33 cellular contexts compared by ENCODE assay signal in genomic region chr14:66657780-66658179, GRCh38.
DNase-seq lines count a peak whose midpoint lies in the region; ATAC-seq, FAIRE-seq and TF ChIP-seq lines count a peak whose summit lies in the region.
"Had no signal": no experiment of that assay in that cellular context is flagged by ENCODE, and none has a peak within 500 bp of the region (broad histone marks: within the 10 kb centered on the region; RNA-seq: fewer than 3 reads in every experiment).

No MANE protein-coding gene starts in this region.

- no peak overlapping the region for H3K4me3 ChIP-seq in GM12878
- peak overlapping the region; percentile 56 for H3K4me3 ChIP-seq in endodermal cell (ENCODE audit: low read length)
- H3K4me3 ChIP-seq: A549; BLaER1; BLaER1 treated with 17β-estradiol and CSF1 and Interleukin-3, amounts not matched to agents 10 nM and 100 nM had no signal

- no peaks in the 10 kb centered on the region; a peak in 2 of 4 replicates for H3K36me3 ChIP-seq in GM12878 (ENCODE audit: control insufficient read depth in 2 of 2, insufficient read depth in 2 of 2, low read length in 1 of 2)
- no peaks in the 10 kb centered on the region for H3K36me3 ChIP-seq in endodermal cell (ENCODE audit: control insufficient read depth, insufficient read depth, low read length)
- H3K36me3 ChIP-seq: BE2C had no signal

- peaks cover 6% of the 10 kb centered on the region for H3K36me3 Mint-ChIP-seq in endodermal cell (ENCODE audit: low read depth)
- H3K36me3 Mint-ChIP-seq: CD14-positive monocyte had no signal

- no TSS peak for BruUV-seq in GM12878 (replicated peaks; lab: Mats Ljungman, UMichigan)

- no peak for DNase-seq in GM12878 (ENCODE audit: low read depth, low spot score)
- no peak for DNase-seq in endodermal cell
- no peak for DNase-seq in LoVo (ENCODE audit: low spot score)
- DNase-seq: 8988T; ACHN; AML-193; BE2C; C1 segment of cervical spinal cord; Caco-2; Calu3; CD4-positive, alpha-beta memory T cell; CD4-positive, alpha-beta T cell; CD4-positive, CD25-positive, alpha-beta regulatory T cell; CD8-positive, alpha-beta memory T cell; CD8-positive, alpha-beta T cell; COR-L47; DMS 273 treated with DMSO at 0.1 percent for 48 hours; DMS153; DMS53; DMS79; DMS79 treated with DMSO at 0.1 percent for 48 hours; DND-41; EL had no signal

- H3K79me2 ChIP-seq in GM12878 (ENCODE audit: control insufficient read depth, insufficient read depth, low read length) = peaks cover 6% of the 10 kb centered on the region

- no peaks in the 10 kb centered on the region for H3K27me3 Mint-ChIP-seq in endodermal cell (ENCODE audit: insufficient read depth)
- H3K27me3 Mint-ChIP-seq: B cell; CD4-positive, alpha-beta memory T cell; CD4-positive, alpha-beta T cell; CD4-positive, CD25-positive, alpha-beta regulatory T cell; CD8-positive, alpha-beta memory T cell had no signal

- H3K27ac Mint-ChIP-seq in endodermal cell = no peak overlapping the region
- H3K27ac Mint-ChIP-seq: B cell; CD14-positive monocyte; CD4-positive, alpha-beta memory T cell; CD4-positive, alpha-beta T cell; CD4-positive, CD25-positive, alpha-beta regulatory T cell; CD8-positive, alpha-beta memory T cell; CD8-positive, alpha-beta T cell had no signal

- in situ Hi-C loops in GM12878 (cut with MboI) = no loop called here

- CTCF ChIA-PET in GM12878 (lab: Yijun Ruan, JAX) = interaction anchor here (0.6 to 1.6 kb wide), 4 partner anchors 33 to 372 kb away, joined by 3 to 5 read pairs (median 4); no protein-coding TSS in a partner anchor

- no peaks in the 10 kb centered on the region for H3K27me3 ChIP-seq in GM12878 (replicated peaks in 1 of 2; ENCODE audit: control insufficient read depth in 2 of 2, insufficient read depth in 2 of 2, low read length in 1 of 2)
- H3K27me3 ChIP-seq in endodermal cell (ENCODE audit: control insufficient read depth, insufficient read depth, low read length, poor library complexity, severe bottlenecking) = no peaks in the 10 kb centered on the region
- H3K27me3 ChIP-seq: BE2C; BLaER1; BLaER1 treated with 17β-estradiol and CSF1 and Interleukin-3, amounts not matched to agents 10 nM and 100 nM had no signal

- H3K9me3 Mint-ChIP-seq in endodermal cell = peaks cover 24% of the 10 kb centered on the region

- no peak overlapping the region for H3K4me2 ChIP-seq in GM12878 (ENCODE audit: control insufficient read depth, insufficient read depth)
- H3K4me2 ChIP-seq: A549; BLaER1; BLaER1 treated with 17β-estradiol and CSF1 and Interleukin-3, amounts not matched to agents 10 nM and 100 nM had no signal

- H3K9me3 ChIP-seq in GM12878 (replicated peaks; ENCODE audit: control insufficient read depth, insufficient read depth, low read length) = peaks cover 35% of the 10 kb centered on the region
- peaks cover 39% of the 10 kb centered on the region for H3K9me3 ChIP-seq in endodermal cell (ENCODE audit: control insufficient read depth, low read length)
- H3K9me3 ChIP-seq: BE2C, Caco-2 had no signal

- H4K20me1 ChIP-seq in GM12878 (ENCODE audit: control insufficient read depth, insufficient read depth) = no peaks in the 10 kb centered on the region
- H4K20me1 ChIP-seq: BLaER1 had no signal

- no peak for FAIRE-seq in GM12878 (lab: Jason Lieb, UNC)
- FAIRE-seq: A204.1, A549, D721Med had no signal

- no peak for TF ChIP-seq CTCF in GM12878 (IDR thresholded peaks at IDR 0.05 in 2 of 3, conservative IDR thresholded peaks at IDR 0.05 in 1 of 3; ENCODE audit: control insufficient read depth in 2 of 3, extremely low read depth in 1 of 3, insufficient read depth in 1 of 3, low read depth in 3 of 3, low read length in 3 of 3)
- no peak for TF ChIP-seq CTCF in endodermal cell (conservative IDR thresholded peaks at IDR 0.05)

- no peak overlapping the region for H3K4me3 Mint-ChIP-seq in endodermal cell
- H3K4me3 Mint-ChIP-seq: B cell; CD14-positive monocyte; CD4-positive, alpha-beta memory T cell; CD4-positive, alpha-beta T cell; CD4-positive, CD25-positive, alpha-beta regulatory T cell; CD8-positive, alpha-beta memory T cell; CD8-positive, alpha-beta T cell had no signal

- no peak overlapping the region for H3K9ac ChIP-seq in GM12878 (ENCODE audit: control insufficient read depth, insufficient read depth, low read length)
- H3K9ac ChIP-seq in endodermal cell (ENCODE audit: extremely low read depth, low read length, poor library complexity, severe bottlenecking) = no peak overlapping the region
- H3K9ac ChIP-seq: BLaER1; BLaER1 treated with 17β-estradiol and CSF1 and Interleukin-3, amounts not matched to agents 10 nM and 100 nM had no signal

- RAD21 ChIA-PET in GM12878 (lab: Charles Lee; ENCODE audit: unreplicated experiment) = interaction anchor here (1.2 kb wide), 1 partner anchor 33 kb away, joined by 6 read pairs; no protein-coding TSS in a partner anchor

- POLR2A ChIA-PET in GM12878 (lab: Charles Lee) = no interaction called here

- no peak for TF ChIP-seq EP300 in GM12878 (IDR thresholded peaks at IDR 0.05; ENCODE audit: borderline replicate concordance in 1 of 2, control insufficient read depth in 1 of 2, low read depth in 2 of 2, low read length in 2 of 2)

- H3K27ac ChIP-seq in GM12878 (ENCODE audit: control insufficient read depth, insufficient read depth) (no peak overlapping the region), endodermal cell (ENCODE audit: low read depth, low read length) (no peak overlapping the region)
- H3K27ac ChIP-seq: 22Rv1; A549; BLaER1; BLaER1 treated with 17β-estradiol and CSF1 and Interleukin-3, amounts not matched to agents 10 nM and 100 nM; C4-2B had no signal

- no peaks in the 10 kb centered on the region for H3K4me1 Mint-ChIP-seq in endodermal cell
- H3K4me1 Mint-ChIP-seq: B cell, CD14-positive monocyte had no signal

- 99% methylated on average over 3 of the region's 3 CpGs for WGBS in GM12878 (ENCODE audit: insufficient coverage, insufficient replicate concordance, low lambda C conversion rate, missing lambda C conversion rate)
- 91 to 94% methylated on average over 2 to 3 of the region's 3 CpGs for WGBS in endodermal cell (ENCODE audit: insufficient coverage in 1 of 2, insufficient read length in 1 of 2), 2 experiments

- H3K4me1 ChIP-seq in GM12878 (ENCODE audit: control insufficient read depth, insufficient read depth, low read length) (0 out of 2 replicates have a peak, but pooled peaks cover 3% of the 10 kb centered on the region), endodermal cell (ENCODE audit: control insufficient read depth, insufficient read depth, low read length) (no peaks in the 10 kb centered on the region)
- H3K4me1 ChIP-seq: A549; BE2C; BLaER1; BLaER1 treated with 17β-estradiol and CSF1 and Interleukin-3, amounts not matched to agents 10 nM and 100 nM; Caco-2 had no signal

- no peak overlapping the region for H2AFZ ChIP-seq in GM12878 (ENCODE audit: control insufficient read depth, low read depth, low read length)

- no peak for TF ChIP-seq POLR2A in GM12878 (IDR thresholded peaks at IDR 0.05; ENCODE audit: low read depth, low read length)

- intact Hi-C loops in GM12878 (cut with micrococcal nuclease; ENCODE audit: unreplicated experiment) = no loop called here

- ATAC-seq in GM12878 (no peak), HG02938 (IDR thresholded peaks at IDR 0.05; ENCODE audit: unreplicated experiment) (no peak)
- ATAC-seq: A549; CD8-positive, alpha-beta T cell had no signal

- TF ChIP-seq RAD21 in GM12878 (IDR thresholded peaks at IDR 0.05; ENCODE audit: insufficient read depth, low read depth, low read length) = no peak

- SMC1A ChIA-PET in GM12878 (lab: Charles Lee; ENCODE audit: uncharacterized antibody, unreplicated experiment) = interaction anchor here (0.9 to 1.7 kb wide), 6 partner anchors 12 to 247 kb away, joined by 3 to 10 read pairs (median 3); no protein-coding TSS in a partner anchor

TF ChIP-seq in GM12878, 131 proteins besides CTCF, POLR2A, EP300 and RAD21:
- TF ChIP-seq YY1 (IDR thresholded peaks at IDR 0.05; ENCODE audit: low read depth, low read length) (no peak), CBX3 (IDR thresholded peaks at IDR 0.05; ENCODE audit: borderline replicate concordance, low read depth) (0 out of 2 replicates have a peak, but pooled peaks have one; percentile 94)
